ENCODE assay signal across 8 cellular contexts in genomic region chr7:87058739-87059524, GRCh38. TPM values are rescaled to one million over a fixed set of nuclear protein-coding genes. Genes with fewer than 3 reads are reported as not detected.
DNase-seq lines count a peak whose midpoint lies in the region; ATAC-seq and TF ChIP-seq lines count a peak whose summit lies in the region.

No MANE protein-coding gene starts in this region.

- no peak for TF ChIP-seq EP300 in sigmoid colon (IDR thresholded peaks at IDR 0.05)

- peaks cover 0 to 13% (median 12%) of the 10 kb centered on the region in 4 donors for H3K4me1 ChIP-seq in sigmoid colon

- no peak for TF ChIP-seq CTCF in AG04450 (IDR thresholded peaks at IDR 0.05; ENCODE audit: low read depth, low read length)
- TF ChIP-seq CTCF in sigmoid colon (IDR thresholded peaks at IDR 0.05), result no peak

- TF ChIP-seq POLR2A in GM18505 (IDR thresholded peaks at IDR 0.05; ENCODE audit: borderline replicate concordance, extremely low read depth, insufficient read depth, insufficient read length) (no peak), sigmoid colon (IDR thresholded peaks at IDR 0.05) (no peak)

- ATAC-seq in GM18505 (IDR thresholded peaks at IDR 0.05; ENCODE audit: unreplicated experiment) (peak; percentile 57), HG02973 (IDR thresholded peaks at IDR 0.05; ENCODE audit: unreplicated experiment) (peak; percentile 42)

- H3K4me3 ChIP-seq in AG04450 (ENCODE audit: low read depth, low read length), result peak overlapping the region; percentile 60
- H3K4me3 ChIP-seq in iPS-11a (ENCODE audit: low read depth, low read length), result peak overlapping the region; percentile 48
- H3K4me3 ChIP-seq in sigmoid colon, result peak overlapping the region; percentile 43 to 81 (median 64)

- H3K27ac ChIP-seq in AG04450 (ENCODE audit: low read depth, low read length), result no peak overlapping the region
- H3K27ac ChIP-seq in angular gyrus (ENCODE audit: low read depth, low read length), result peak overlapping the region; percentile 55
- peak overlapping the region; percentile 56 to 74 (median 61) for H3K27ac ChIP-seq in sigmoid colon

- CTCF ChIA-PET in AG04450 (lab: Charles Lee), result interaction anchor here (1.3 kb wide), 1 partner anchor 109 kb away, joined by 3 read pairs; no protein-coding TSS in a partner anchor

- 1% methylated on average over 40 of the region's 40 CpGs for WGBS in sigmoid colon, 2 donors

- no peaks in the 10 kb centered on the region for H3K9me3 ChIP-seq in AG04450 (ENCODE audit: control insufficient read depth, insufficient read depth, low read length)
- no peaks in the 10 kb centered on the region for H3K9me3 ChIP-seq in sigmoid colon

- H3K36me3 ChIP-seq in sigmoid colon, result no peaks in the 10 kb centered on the region

- POLR2A ChIA-PET in AG04450 (lab: Yijun Ruan, JAX), result no interaction called here

- intact Hi-C loops in sigmoid colon (cut with DNase I), result loop anchor here (1.0 to 5.0 kb wide), 3 partner anchors 94 to 160 kb away; partner anchors contain the start of genes DMTF1 and TMEM243

- DNase-seq in AG04450 (ENCODE audit: low read depth, low spot score), result no peak
- peak; percentile 44 for DNase-seq in NCI-H774 (lab: John Stamatoyannopoulos, UW)
- DNase-seq in sigmoid colon, result peak; percentile 66
- no peak for DNase-seq in OCI-M2 (lab: John Stamatoyannopoulos, UW; ENCODE audit: unreplicated experiment)

- peaks cover 8% of the 10 kb centered on the region for H3K27me3 ChIP-seq in AG04450 (ENCODE audit: control insufficient read depth, insufficient read depth, low read length)
- H3K27me3 ChIP-seq in sigmoid colon, result no peaks in the 10 kb centered on the region

RNA-seq across cellular contexts. Expression of gene ELAPOR2, which starts 0.5 kb away (rescaled TPM):
- polyA plus RNA-seq in AG04450 (2011; rRNA removed) (3.4 and 3.9 TPM in 2 replicates), sigmoid colon (1 to 10 TPM; 1.6 to 5.9 (median 2.4) TPM)
- polyA minus RNA-seq in AG04450 (2011; rRNA and poly(A)+ RNA removed), result 4.5 and 4.8 TPM in 2 replicates
- 10 to 100 TPM in 1 of 4 donors, 1 to 10 TPM in 3; 7.3 to 15.3 (median 8.9) TPM for total RNA-seq in sigmoid colon

Comparison
In these comparisons a context has a peak if more than half of its experiments do, and no peak if none do; other contexts are left out.
1. DNase-seq: peak in NCI-H774 (single experiment) and sigmoid colon (single experiment); none in AG04450 (single experiment) and OCI-M2 (single experiment).
2. Peak in every context shown above with its lines, with median percentiles within 50 percentile points of each other: H3K4me3 ChIP-seq.